In genomic region chr6:28747083-28747630, GRCh38 we compare ENCODE assay signal across 1 cellular context.
TF ChIP-seq lines count a peak whose summit lies in the region.

No MANE protein-coding gene starts in this region.

TF ChIP-seq in IMR-90, 13 proteins besides CTCF, POLR2A, EP300 and RAD21 (continued from another document):
- TF ChIP-seq FOS (IDR thresholded peaks at IDR 0.05; ENCODE audit: low read depth, low read length) (no peak), USF2 (IDR thresholded peaks at IDR 0.05; ENCODE audit: low read depth, low read length) (no peak), SMC3 (IDR thresholded peaks at IDR 0.05; ENCODE audit: low read depth, low read length) (no peak), ELK1 (IDR thresholded peaks at IDR 0.05; ENCODE audit: borderline replicate concordance, low read depth, low read length) (no peak), MXI1 (IDR thresholded peaks at IDR 0.05; ENCODE audit: borderline replicate concordance, low read depth, low read length) (no peak), RCOR1 (IDR thresholded peaks at IDR 0.05; ENCODE audit: insufficient replicate concordance, low read length) (no peak)
TF ChIP-seq in IMR-90: peak in this region for 0.
